ENCODE assay signal across 19 cellular contexts in the genomic region with DNA sequence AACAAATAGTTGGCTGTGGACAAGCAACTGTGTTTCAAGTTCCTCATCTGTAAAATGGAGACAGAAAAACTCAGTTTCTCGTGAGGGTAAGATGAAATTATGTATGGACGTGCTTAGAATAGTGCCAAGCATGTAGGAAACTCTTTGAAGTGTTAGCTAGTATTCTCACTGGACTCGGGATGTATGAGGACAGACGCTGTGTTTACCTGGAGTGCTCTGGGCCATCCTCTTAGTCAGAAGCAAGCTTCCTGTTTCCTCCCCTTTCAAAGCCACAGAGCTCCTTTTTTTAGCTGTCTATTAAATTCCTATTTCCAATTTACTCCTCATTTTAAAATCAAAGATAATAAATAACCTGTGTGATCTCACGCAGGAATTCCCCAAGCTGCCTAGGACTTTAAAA. TPM values are rescaled to one million over a fixed set of nuclear protein-coding genes. Genes with fewer than 3 reads are reported as not detected.
DNase-seq lines count a peak whose midpoint lies in the region; ATAC-seq and TF ChIP-seq lines count a peak whose summit lies in the region.
"Had no signal": no experiment of that assay in that cellular context is flagged by ENCODE, and none has a peak within 500 bp of the region (broad histone marks: within the 10 kb centered on the region; RNA-seq: fewer than 3 reads in every experiment).

No MANE protein-coding gene starts in this region.

- H3K4me1 ChIP-seq in mucosa of descending colon (ENCODE audit: low read depth) = peaks cover 12% of the 10 kb centered on the region

- in situ Hi-C loops in KBM-7 (cut with MboI; ENCODE audit: low pct_unique_long_range_greater_than_20kb, low sequenced_read_pairs) = no loop called here

- TF ChIP-seq CTCF in activated CD8-positive, alpha-beta T cell treated with anti-CD3 and anti-CD28 coated beads for 36 hours (IDR thresholded peaks at IDR 0.05) = no peak
- TF ChIP-seq CTCF in mucosa of descending colon (IDR thresholded peaks at IDR 0.05) = no peak

- H3K27ac Mint-ChIP-seq in activated T-cell treated with anti-CD3 and anti-CD28 coated beads, Interleukin-2, amount 50 U/mL, for 24 hours = peak overlapping the region; percentile 22
- peak overlapping the region; percentile 8 for H3K27ac Mint-ChIP-seq in activated CD8-positive, alpha-beta T cell treated with anti-CD3 and anti-CD28 coated beads for 36 hours
- H3K27ac Mint-ChIP-seq: IgD-negative memory B cell, mesothelial cell of epicardium had no signal

- H3K4me3 Mint-ChIP-seq in activated T-cell treated with anti-CD3 and anti-CD28 coated beads, Interleukin-2, amount 50 U/mL, for 24 hours = no peak overlapping the region
- H3K4me3 Mint-ChIP-seq in activated CD8-positive, alpha-beta T cell treated with anti-CD3 and anti-CD28 coated beads for 36 hours = no peak overlapping the region
- H3K4me3 Mint-ChIP-seq: IgD-negative memory B cell, mesothelial cell of epicardium had no signal

- H3K36me3 Mint-ChIP-seq in activated T-cell treated with anti-CD3 and anti-CD28 coated beads, Interleukin-2, amount 50 U/mL, for 24 hours (ENCODE audit: low read depth) = no peaks in the 10 kb centered on the region
- no peaks in the 10 kb centered on the region for H3K36me3 Mint-ChIP-seq in activated CD8-positive, alpha-beta T cell treated with anti-CD3 and anti-CD28 coated beads for 36 hours (ENCODE audit: low read depth)
- H3K36me3 Mint-ChIP-seq: IgD-negative memory B cell, mesothelial cell of epicardium had no signal

- H3K27me3 Mint-ChIP-seq in activated T-cell treated with anti-CD3 and anti-CD28 coated beads, Interleukin-2, amount 50 U/mL, for 24 hours = no peaks in the 10 kb centered on the region
- H3K27me3 Mint-ChIP-seq in activated CD8-positive, alpha-beta T cell treated with anti-CD3 and anti-CD28 coated beads for 36 hours = no peaks in the 10 kb centered on the region

- peak; percentile 43 for ATAC-seq in activated CD8-positive, alpha-beta T cell treated with anti-CD3 and anti-CD28 coated beads for 36 hours
- ATAC-seq in mucosa of descending colon = peak; percentile 68
- ATAC-seq: esophagus mucosa, pancreas had no signal

- DNase-seq in activated T-cell treated with anti-CD3 and anti-CD28 coated beads, Interleukin-2, amount 50 U/mL, for 24 hours = no peak
- DNase-seq in activated T-cell treated with anti-CD3 and anti-CD28 coated beads, Interleukin-2, amount 50 U/mL, for 1 hour = no peak
- peak; percentile 19 for DNase-seq in KBM-7
- no peak for DNase-seq in activated CD8-positive, alpha-beta T cell treated with anti-CD3 and anti-CD28 coated beads for 36 hours
- no peak for DNase-seq in mucosa of descending colon
- DNase-seq in caudate nucleus (lab: John Stamatoyannopoulos, UW) = no peak
- no peak for DNase-seq in mesenteric fat pad (ENCODE audit: low spot score)
- DNase-seq in NCI-H748 treated with DMSO at 0.1 percent for 48 hours (lab: John Stamatoyannopoulos, UW) = no peak
- DNase-seq: dermis blood vessel endothelial cell; DMS 273 treated with DMSO at 0.1 percent for 48 hours; kidney; NCI-H446 treated with DMSO at 0.1 percent for 48 hours; pancreas; small intestine; stimulated activated naive CD4-positive, alpha-beta T cell; SW 1271 had no signal

- H3K4me1 Mint-ChIP-seq in activated T-cell treated with anti-CD3 and anti-CD28 coated beads, Interleukin-2, amount 50 U/mL, for 24 hours (ENCODE audit: low read depth) = peaks cover 36% of the 10 kb centered on the region
- peaks cover 35% of the 10 kb centered on the region for H3K4me1 Mint-ChIP-seq in activated CD8-positive, alpha-beta T cell treated with anti-CD3 and anti-CD28 coated beads for 36 hours (ENCODE audit: low read depth)

- POLR2A ChIA-PET in activated CD8-positive, alpha-beta T cell treated with anti-CD3 and anti-CD28 coated beads for 36 hours (lab: Charles Lee) = interaction anchor here (0.5 to 1.8 kb wide), 3 partner anchors 13 to 201 kb away, joined by 3 to 7 read pairs (median 4); partner anchors contain the start of gene IQGAP2

- no peak overlapping the region for H3K4me3 ChIP-seq in mucosa of descending colon
- H3K4me3 ChIP-seq: pancreas had no signal

- H3K9me3 Mint-ChIP-seq in activated T-cell treated with anti-CD3 and anti-CD28 coated beads, Interleukin-2, amount 50 U/mL, for 24 hours = no peaks in the 10 kb centered on the region
- H3K9me3 Mint-ChIP-seq in activated CD8-positive, alpha-beta T cell treated with anti-CD3 and anti-CD28 coated beads for 36 hours = no peaks in the 10 kb centered on the region
- H3K9me3 Mint-ChIP-seq: mesothelial cell of epicardium had no signal

- H3K27ac ChIP-seq in caudate nucleus (ENCODE audit: low read depth, low read length) = no peak overlapping the region
- H3K27ac ChIP-seq: pancreas had no signal

- CTCF ChIA-PET in activated CD8-positive, alpha-beta T cell treated with anti-CD3 and anti-CD28 coated beads for 36 hours (lab: Charles Lee) = interaction anchor here (0.6 to 1.0 kb wide), 2 partner anchors 164 to 227 kb away, joined by 3 read pairs; no protein-coding TSS in a partner anchor

- intact Hi-C loops in activated CD8-positive, alpha-beta T cell treated with anti-CD3 and anti-CD28 coated beads for 36 hours (cut with micrococcal nuclease) = no loop called here
- intact Hi-C loops in mucosa of descending colon (cut with DNase I, micrococcal nuclease) = no loop called here

- no peaks in the 10 kb centered on the region for H3K9me3 ChIP-seq in mucosa of descending colon
- H3K9me3 ChIP-seq: pancreas had no signal

- H3K36me3 ChIP-seq in mucosa of descending colon (ENCODE audit: low read depth) = no peaks in the 10 kb centered on the region
- H3K36me3 ChIP-seq: pancreas had no signal

RNA-seq across cellular contexts. Expression of gene IQGAP2, which starts 23.8 kb away (rescaled TPM):
- total RNA-seq in activated CD8-positive, alpha-beta T cell treated with anti-CD3 and anti-CD28 coated beads for 36 hours = 10 to 100 TPM; 37.7 to 39.1 TPM
- total RNA-seq in mucosa of descending colon (100 to 1,000 TPM in 1 of 3 donors, 10 to 100 TPM in 2; 59.7 to 159 (median 84.8) TPM), mesenteric fat pad (28.5 TPM)
